Comparison of ENCODE assay signal across 27 cellular contexts in the genomic region with DNA sequence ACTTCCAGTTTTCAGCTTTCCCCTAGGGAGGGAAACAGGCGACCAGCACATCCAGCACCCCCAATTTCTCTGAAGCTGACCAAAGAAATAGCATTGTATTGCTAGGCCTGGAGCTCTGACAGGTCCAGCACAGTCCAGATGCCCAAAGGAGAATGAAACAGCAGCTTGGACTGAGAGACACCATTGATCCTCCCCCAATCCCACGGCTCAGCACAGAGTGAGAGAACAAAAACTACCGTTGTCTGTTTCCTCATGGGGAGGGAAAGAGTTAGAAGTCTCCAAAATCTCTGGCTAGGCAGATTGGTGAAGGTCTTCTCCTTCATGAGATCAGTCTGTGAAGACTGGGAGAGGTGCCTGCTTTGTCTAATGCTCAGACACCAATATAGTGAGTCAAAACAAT. TPM values are rescaled to one million over a fixed set of nuclear protein-coding genes. Genes with fewer than 3 reads are reported as not detected.
DNase-seq lines count a peak whose midpoint lies in the region; ATAC-seq, FAIRE-seq and TF ChIP-seq lines count a peak whose summit lies in the region.
"Had no signal": no experiment of that assay in that cellular context is flagged by ENCODE, and none has a peak within 500 bp of the region (broad histone marks: within the 10 kb centered on the region; RNA-seq: fewer than 3 reads in every experiment).

No MANE protein-coding gene starts in this region.

- H3K27me3 ChIP-seq in dorsolateral prefrontal cortex: peaks cover 0 to 55% (median 12%) of the 10 kb centered on the region in 45 donors
- H3K27me3 ChIP-seq: SJSA1 had no signal

- H3K27me3 Mint-ChIP-seq in T-helper 17 cell: peaks cover 6% of the 10 kb centered on the region
- peaks cover 41% of the 10 kb centered on the region for H3K27me3 Mint-ChIP-seq in activated T-cell treated with anti-CD3 and anti-CD28 coated beads, Interleukin-2, amount 50 U/mL, for 24 hours
- H3K27me3 Mint-ChIP-seq: CD4-positive, alpha-beta memory T cell had no signal

- H3K27ac Mint-ChIP-seq in T-helper 17 cell: no peak overlapping the region
- no peak overlapping the region for H3K27ac Mint-ChIP-seq in activated T-cell treated with anti-CD3 and anti-CD28 coated beads, Interleukin-2, amount 50 U/mL, for 24 hours
- H3K27ac Mint-ChIP-seq: CD4-positive, alpha-beta memory T cell; IgD-negative memory B cell had no signal

- H3K9me3 ChIP-seq in T-helper 17 cell (ENCODE audit: control insufficient read depth, low read length, poor library complexity, severe bottlenecking): no peaks in the 10 kb centered on the region
- H3K9me3 ChIP-seq: A549, Caco-2, SJSA1 had no signal

- no peak for TF ChIP-seq CTCF in dorsolateral prefrontal cortex (IDR thresholded peaks at IDR 0.05 in 54 of 56, conservative IDR thresholded peaks at IDR 0.05 in 2 of 56; ENCODE audit: low read depth in 1 of 56, partially characterized antibody in 56 of 56)

- peak overlapping the region in 1 of 59 donors; percentile 3 for H3K4me3 ChIP-seq in dorsolateral prefrontal cortex
- H3K4me3 ChIP-seq: A549, SJSA1 had no signal

- no peak for TF ChIP-seq POLR2A in GM12891 (IDR thresholded peaks at IDR 0.05; ENCODE audit: low read depth, low read length)

- no peak for ATAC-seq in T-helper 17 cell
- ATAC-seq: A549 had no signal

- peak overlapping the region; percentile 7 for H3K4me3 Mint-ChIP-seq in T-helper 17 cell
- no peak overlapping the region for H3K4me3 Mint-ChIP-seq in activated T-cell treated with anti-CD3 and anti-CD28 coated beads, Interleukin-2, amount 50 U/mL, for 24 hours
- H3K4me3 Mint-ChIP-seq: CD4-positive, alpha-beta memory T cell; IgD-negative memory B cell had no signal

- no peak for DNase-seq in T-helper 17 cell
- DNase-seq in dorsolateral prefrontal cortex: peak in 2 of 10 donors; percentile 16 to 36
- peak; percentile 5 for DNase-seq in midbrain (lab: John Stamatoyannopoulos, UW)
- peak; percentile 68 for DNase-seq in superior temporal gyrus (ENCODE audit: extremely low spot score)
- DNase-seq in central memory CD4-positive, alpha-beta T cell: no peak
- DNase-seq in GM12891 (ENCODE audit: insufficient read length, low spot score): no peak
- DNase-seq in activated T-cell treated with anti-CD3 and anti-CD28 coated beads, Interleukin-2, amount 50 U/mL, for 24 hours: no peak
- DNase-seq: AML-193; Caco-2; CD4-positive, alpha-beta memory T cell; HCEC 1CT; NCI-H1048; NCI-H1417 treated with DMSO at 0.1 percent for 48 hours; NCI-H1694 treated with DMSO at 0.1 percent for 48 hours; NCI-H2081 treated with DMSO at 0.1 percent for 48 hours; NCI-H2171; NCI-H226; NCI-H510A; NCI-H69; Right ventricle myocardium superior; RPMI8226 had no signal

- peak overlapping the region in 43 of 59 donors; percentile 2 to 79 (median 57) for H3K27ac ChIP-seq in dorsolateral prefrontal cortex
- H3K27ac ChIP-seq: A549, HL-60, SJSA1 had no signal

- H3K4me1 Mint-ChIP-seq in T-helper 17 cell: no peaks in the 10 kb centered on the region
- H3K4me1 Mint-ChIP-seq in activated T-cell treated with anti-CD3 and anti-CD28 coated beads, Interleukin-2, amount 50 U/mL, for 24 hours (ENCODE audit: low read depth): peaks cover 2% of the 10 kb centered on the region

- intact Hi-C loops in dorsolateral prefrontal cortex (cut with DNase I): loop anchor here (10.0 kb wide), 2 partner anchors 84 to 124 kb away; a partner anchor contains a TSS

- no peaks in the 10 kb centered on the region for H3K9me3 Mint-ChIP-seq in activated T-cell treated with anti-CD3 and anti-CD28 coated beads, Interleukin-2, amount 50 U/mL, for 24 hours
- H3K9me3 Mint-ChIP-seq: CD4-positive, alpha-beta memory T cell; IgD-negative memory B cell had no signal

- no peaks in the 10 kb centered on the region for H3K36me3 Mint-ChIP-seq in T-helper 17 cell (ENCODE audit: low read depth)
- H3K36me3 Mint-ChIP-seq in activated T-cell treated with anti-CD3 and anti-CD28 coated beads, Interleukin-2, amount 50 U/mL, for 24 hours (ENCODE audit: low read depth): no peaks in the 10 kb centered on the region
- H3K36me3 Mint-ChIP-seq: CD4-positive, alpha-beta memory T cell; IgD-negative memory B cell had no signal

- FAIRE-seq in GM12891 (lab: Jason Lieb, UNC): no peak
- FAIRE-seq: A549, G401.6, H1 had no signal

TF ChIP-seq in GM12891, 5 proteins besides CTCF, POLR2A, EP300 and RAD21:
- no peak for TF ChIP-seq TAF1 (IDR thresholded peaks at IDR 0.05; ENCODE audit: low read depth, low read length)
- TF ChIP-seq POU2F2 (IDR thresholded peaks at IDR 0.05; ENCODE audit: low read depth, low read length): no peak
- no peak for TF ChIP-seq SPI1 (IDR thresholded peaks at IDR 0.05; ENCODE audit: low read depth, low read length)
- no peak for TF ChIP-seq POLR2AphosphoS5 (IDR thresholded peaks at IDR 0.05; ENCODE audit: low read depth, low read length)
- no peak for TF ChIP-seq PAX5 (IDR thresholded peaks at IDR 0.05; ENCODE audit: insufficient read depth, low read length, severe bottlenecking)

RNA-seq across cellular contexts. Expression of a gene that starts 8.6 kb away (rescaled TPM):
- total RNA-seq in T-helper 17 cell (not detected), dorsolateral prefrontal cortex (100 to 1,000 TPM in 28 of 120 experiments, 10 to 100 TPM in 92; 26.7 to 130 (median 87.7) TPM)
- not detected for polyA plus RNA-seq in GM12891 (2012; ENCODE audit: low read depth, missing spikeins)
- total RNA-seq: Caco-2; CD4-positive, alpha-beta memory T cell; SJSA1 had no signal
- polyA plus RNA-seq: A549; CD4-positive, alpha-beta memory T cell; IgD-negative memory B cell had no signal

RNA-seq across cellular contexts. Expression of a gene that starts 17.6 kb away (rescaled TPM):
- under 1 TPM in 1 of 2 donors, not detected in 1; 0.55 TPM for total RNA-seq in T-helper 17 cell
- total RNA-seq in dorsolateral prefrontal cortex: 10 to 100 TPM; 15.2 to 59.2 (median 25.5) TPM
- polyA plus RNA-seq in GM12891 (2012; ENCODE audit: low read depth, missing spikeins): 2.2 TPM

RNA-seq across cellular contexts. Expression of a gene that starts 27.9 kb away (rescaled TPM):
- 10 to 100 TPM; 24.6 to 28.2 TPM for total RNA-seq in T-helper 17 cell
- 100 to 1,000 TPM in 104 of 120 experiments, 10 to 100 TPM in 16; 30.0 to 220 (median 142) TPM for total RNA-seq in dorsolateral prefrontal cortex
- polyA plus RNA-seq in GM12891 (2012; ENCODE audit: low read depth, missing spikeins): 14.2 TPM
- total RNA-seq: SJSA1 had no signal

RNA-seq across cellular contexts. Expression of a gene that starts 37.7 kb away (rescaled TPM):
- total RNA-seq in T-helper 17 cell: 10 to 100 TPM in 1 of 2 donors, 1 to 10 TPM in 1; 5.7 to 32.0 TPM
- 100 to 1,000 TPM; 147 to 505 (median 357) TPM for total RNA-seq in dorsolateral prefrontal cortex
- polyA plus RNA-seq in GM12891 (2012; ENCODE audit: low read depth, missing spikeins): 4.0 TPM

Comparison
In these comparisons a context has a peak if more than half of its experiments do, and no peak if none do; other contexts are left out.
1. DNase-seq: peak in midbrain (single experiment) and superior temporal gyrus (single experiment); none in T-helper 17 cell (0 of 3), central memory CD4-positive, alpha-beta T cell (single experiment), GM12891 (single experiment) and activated T-cell treated with anti-CD3 and anti-CD28 coated beads, Interleukin-2, amount 50 U/mL, for 24 hours (single experiment).
2. RNA of a gene that starts 8.6 kb away (total RNA-seq): 26.7 to 130 TPM in dorsolateral prefrontal cortex; not detected in T-helper 17 cell; every median in the first group is over 10 times any median in the second.
3. RNA of a gene that starts 17.6 kb away (total RNA-seq): 15.2 to 59.2 TPM in dorsolateral prefrontal cortex; 0.55 TPM in T-helper 17 cell; every median in the first group is over 10 times any median in the second.